ENCODE assay signal across 12 cellular contexts in the genomic region with DNA sequence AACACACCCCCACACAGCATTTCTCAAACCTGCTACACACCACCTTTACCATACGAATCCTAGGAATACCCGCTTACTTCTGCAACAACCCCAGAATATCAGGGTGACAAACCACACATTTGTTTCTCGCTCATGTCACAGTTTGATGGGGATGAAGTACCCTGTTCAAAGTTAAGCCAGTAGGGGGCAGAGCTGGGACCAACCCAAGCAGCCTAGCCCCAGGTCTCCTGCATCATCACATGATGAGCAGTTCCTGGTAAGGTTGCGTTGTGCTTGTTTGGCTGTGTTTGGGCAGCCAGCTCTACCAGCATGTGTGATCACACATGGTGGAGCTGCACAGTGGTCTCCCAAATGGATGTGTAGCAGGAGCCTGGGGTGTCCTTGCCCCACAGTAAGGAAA.
A peak's percentile ranks its signal among the peaks of the same experiment; 100 is the strongest.
DNase-seq lines count a peak whose midpoint lies in the region; ATAC-seq and TF ChIP-seq lines count a peak whose summit lies in the region.
"Had no signal": no experiment of that assay in that cellular context is flagged by ENCODE, and none has a peak within 500 bp of the region (broad histone marks: within the 10 kb centered on the region; RNA-seq: fewer than 3 reads in every experiment).

No MANE protein-coding gene starts in this region.

- TF ChIP-seq CTCF in BJ (IDR thresholded peaks at IDR 0.05; ENCODE audit: insufficient read depth, low read depth, low read length) (peak; percentile 57), spleen (IDR thresholded peaks at IDR 0.05 in 8 of 11, conservative IDR thresholded peaks at IDR 0.05 in 3 of 11) (peak in 1 of 11 experiments; percentile 7)

- no peak overlapping the region for H3K27ac Mint-ChIP-seq in activated T-cell treated with anti-CD3 and anti-CD28 coated beads, Interleukin-2, amount 50 U/mL, for 72 hours
- no peak overlapping the region for H3K27ac Mint-ChIP-seq in CD8-positive, alpha-beta memory T cell

- peaks cover 16% of the 10 kb centered on the region for H3K27me3 Mint-ChIP-seq in activated T-cell treated with anti-CD3 and anti-CD28 coated beads, Interleukin-2, amount 50 U/mL, for 72 hours (ENCODE audit: low read depth)
- H3K27me3 Mint-ChIP-seq in CD8-positive, alpha-beta memory T cell = peaks cover 9 to 16% of the 10 kb centered on the region in 2 donors

- POLR2A ChIA-PET in BJ (lab: Charles Lee) = no interaction called here
- POLR2A ChIA-PET in CD8-positive, alpha-beta memory T cell (lab: Charles Lee) = no interaction called here

- H3K9me3 Mint-ChIP-seq in activated T-cell treated with anti-CD3 and anti-CD28 coated beads, Interleukin-2, amount 50 U/mL, for 72 hours = no peaks in the 10 kb centered on the region
- H3K9me3 Mint-ChIP-seq in CD8-positive, alpha-beta memory T cell = peaks cover 0 to 2% (median 0%) of the 10 kb centered on the region in 5 donors

- WGBS in spleen, 5 donors = 53 to 74% (median 71%) methylated on average over 4 of the region's 4 CpGs

- H3K27me3 ChIP-seq in BJ (ENCODE audit: control insufficient read depth, insufficient read depth, low read length) (no peaks in the 10 kb centered on the region; the same call in 1 of the 2 replicates), H7 (ENCODE audit: control insufficient read depth, insufficient read depth, low read length) (no peaks in the 10 kb centered on the region), spleen (replicated peaks in 1 of 7) (peaks cover 0 to 27% (median 0%) of the 10 kb centered on the region in 7 donors)
- no peaks in the 10 kb centered on the region for H3K27me3 ChIP-seq in effector memory CD4-positive, alpha-beta T cell (replicated peaks; ENCODE audit: control insufficient read depth, insufficient read depth, low read length, poor library complexity, severe bottlenecking)
- H3K27me3 ChIP-seq in CD8-positive, alpha-beta memory T cell (ENCODE audit: insufficient read depth, low read length, poor library complexity, severe bottlenecking) = no peaks in the 10 kb centered on the region

- H3K4me1 Mint-ChIP-seq in activated T-cell treated with anti-CD3 and anti-CD28 coated beads, Interleukin-2, amount 50 U/mL, for 72 hours (ENCODE audit: low read depth) = no peaks in the 10 kb centered on the region
- H3K4me1 Mint-ChIP-seq in CD8-positive, alpha-beta memory T cell = peaks cover 0 to 7% (median 0%) of the 10 kb centered on the region in 3 donors

- peak; percentile 64 to 68 for ATAC-seq in activated T-cell treated with anti-CD3 and anti-CD28 coated beads, Interleukin-2, amount 50 U/mL, for 72 hours (replicated peaks in 1 of 2)

- no peaks in the 10 kb centered on the region for H3K4me1 ChIP-seq in effector memory CD4-positive, alpha-beta T cell (ENCODE audit: control insufficient read depth, insufficient read depth, low read length, poor library complexity, severe bottlenecking)
- H3K4me1 ChIP-seq in CD8-positive, alpha-beta memory T cell (ENCODE audit: insufficient read depth, low read length) = no peaks in the 10 kb centered on the region
- H3K4me1 ChIP-seq in spleen = no peaks in the 10 kb centered on the region

- no peak overlapping the region for H3K27ac ChIP-seq in effector memory CD4-positive, alpha-beta T cell (ENCODE audit: insufficient read depth, low read length, poor library complexity, severe bottlenecking)
- H3K27ac ChIP-seq in CD8-positive, alpha-beta memory T cell (ENCODE audit: low read depth, low read length) = no peak overlapping the region
- H3K27ac ChIP-seq in spleen = no peak overlapping the region
- H3K27ac ChIP-seq: SK-N-MC had no signal

- TF ChIP-seq POLR2A in spleen (IDR thresholded peaks at IDR 0.05) = no peak

- no peaks in the 10 kb centered on the region for H3K36me3 ChIP-seq in BJ (ENCODE audit: control insufficient read depth, insufficient read depth, low read length)
- no peaks in the 10 kb centered on the region for H3K36me3 ChIP-seq in H7 (replicated peaks; ENCODE audit: control insufficient read depth, insufficient read depth, low read length)
- H3K36me3 ChIP-seq in effector memory CD4-positive, alpha-beta T cell (ENCODE audit: control insufficient read depth, insufficient read depth, low read length) = no peaks in the 10 kb centered on the region
- no peaks in the 10 kb centered on the region for H3K36me3 ChIP-seq in CD8-positive, alpha-beta memory T cell (ENCODE audit: insufficient read depth, low read length)
- H3K36me3 ChIP-seq in spleen = no peaks in the 10 kb centered on the region

- no peak for DNase-seq in BJ (ENCODE audit: low read depth)
- peak; percentile 85 for DNase-seq in H7
- peak; percentile 19 to 32 for DNase-seq in activated T-cell treated with anti-CD3 and anti-CD28 coated beads, Interleukin-2, amount 50 U/mL, for 72 hours
- peak; percentile 4 for DNase-seq in kidney tubule cell (ENCODE audit: low spot score)
- no peak for DNase-seq in COLO829 (ENCODE audit: low spot score)
- no peak for DNase-seq in effector memory CD4-positive, alpha-beta T cell
- no peak for DNase-seq in CD8-positive, alpha-beta memory T cell
- no peak for DNase-seq in spleen
- DNase-seq: activated gamma-delta T cell, KG1, nucleus accumbens had no signal

- CTCF ChIA-PET in BJ (lab: Yijun Ruan, JAX) = interaction anchor here (0.6 to 1.9 kb wide), 7 partner anchors 12 to 150 kb away, joined by 3 to 12 read pairs (median 4); no protein-coding TSS in a partner anchor
- CTCF ChIA-PET in CD8-positive, alpha-beta memory T cell (lab: Charles Lee) = no interaction called here

- H3K4me3 Mint-ChIP-seq in activated T-cell treated with anti-CD3 and anti-CD28 coated beads, Interleukin-2, amount 50 U/mL, for 72 hours = no peak overlapping the region
- no peak overlapping the region for H3K4me3 Mint-ChIP-seq in CD8-positive, alpha-beta memory T cell

- H3K4me3 ChIP-seq in BJ (ENCODE audit: low read depth, low read length) (no peak overlapping the region), H7 (ENCODE audit: insufficient read depth, low read depth, low read length) (no peak overlapping the region), spleen (no peak overlapping the region)
- no peak overlapping the region for H3K4me3 ChIP-seq in effector memory CD4-positive, alpha-beta T cell (ENCODE audit: insufficient read depth, low read depth, low read length, poor library complexity, severe bottlenecking)
- H3K4me3 ChIP-seq in CD8-positive, alpha-beta memory T cell (ENCODE audit: low read length) = no peak overlapping the region
- H3K4me3 ChIP-seq: SK-N-MC had no signal

- intact Hi-C loops in spleen (cut with DNase I; ENCODE audit: low total_unique reads) = no loop called here

- no peaks in the 10 kb centered on the region for H3K36me3 Mint-ChIP-seq in activated T-cell treated with anti-CD3 and anti-CD28 coated beads, Interleukin-2, amount 50 U/mL, for 72 hours (ENCODE audit: insufficient read depth in 2 of 2)
- no peaks in the 10 kb centered on the region for H3K36me3 Mint-ChIP-seq in CD8-positive, alpha-beta memory T cell

- no peaks in the 10 kb centered on the region for H3K9me3 ChIP-seq in effector memory CD4-positive, alpha-beta T cell (ENCODE audit: control insufficient read depth, low read length)
- H3K9me3 ChIP-seq in CD8-positive, alpha-beta memory T cell (ENCODE audit: low read length) = no peaks in the 10 kb centered on the region
- peaks cover 0 to 15% (median 10%) of the 10 kb centered on the region in 8 donors for H3K9me3 ChIP-seq in spleen

Comparison
In these comparisons a context has a peak if more than half of its experiments do, and no peak if none do; other contexts are left out.
1. DNase-seq: peak in H7 (single experiment), activated T-cell treated with anti-CD3 and anti-CD28 coated beads, Interleukin-2, amount 50 U/mL, for 72 hours (2 of 2) and kidney tubule cell (single experiment); none in BJ (single experiment), COLO829 (single experiment), effector memory CD4-positive, alpha-beta T cell (0 of 3), CD8-positive, alpha-beta memory T cell (0 of 5) and spleen (single experiment).